Comparison of ENCODE assay signal across 7 cellular contexts in genomic region chr9:40587475-40588195, GRCh38.
DNase-seq lines count a peak whose midpoint lies in the region; ATAC-seq and TF ChIP-seq lines count a peak whose summit lies in the region.
"Not testable (repeated sequence)": the region's sequence is repeated elsewhere in the genome, so short reads cannot be mapped to it uniquely, and the experiment has no call there.

No MANE protein-coding gene starts in this region.

- not testable (repeated sequence) for TF ChIP-seq POLR2A in HCT116 (IDR thresholded peaks at IDR 0.05; ENCODE audit: borderline replicate concordance, extremely low read depth, insufficient read depth, insufficient read length); sigmoid colon (IDR thresholded peaks at IDR 0.05)

- not testable (repeated sequence) for H3K9me3 ChIP-seq in HCT116 (ENCODE audit: control insufficient read depth in 1 of 2, insufficient read depth in 1 of 2, low read depth in 1 of 2, low read length in 2 of 2); WERI-Rb-1 (ENCODE audit: severe bottlenecking); mammary epithelial cell (replicated peaks; ENCODE audit: insufficient read depth, low read length); sigmoid colon

- not testable (repeated sequence) for H3K9ac ChIP-seq in HCT116 (ENCODE audit: low read length); mammary epithelial cell (ENCODE audit: insufficient read depth, low read length)

- not testable (repeated sequence) for TF ChIP-seq CTCF in HCT116 (IDR thresholded peaks at IDR 0.05 in 2 of 3, conservative IDR thresholded peaks at IDR 0.05 in 1 of 3; ENCODE audit: borderline replicate concordance in 1 of 3, insufficient read depth in 1 of 3, low read depth in 2 of 3, low read length in 2 of 3); WERI-Rb-1 (IDR thresholded peaks at IDR 0.05; ENCODE audit: low read depth, low read length); mammary epithelial cell (conservative IDR thresholded peaks at IDR 0.05 in 1 of 2, IDR thresholded peaks at IDR 0.05 in 1 of 2; ENCODE audit: extremely low read depth in 1 of 2, insufficient read depth in 1 of 2, low read depth in 1 of 2, low read length in 2 of 2); sigmoid colon (IDR thresholded peaks at IDR 0.05)

- BruUV-seq in HCT116 (replicated peaks; lab: Mats Ljungman, UMichigan); mammary epithelial cell (replicated peaks; lab: Mats Ljungman, UMichigan): not testable (repeated sequence)

- POLR2A ChIA-PET in HCT116 (lab: Charles Lee): not testable (repeated sequence)

- not testable (repeated sequence) for H3K4me1 ChIP-seq in HCT116 (ENCODE audit: control insufficient read depth in 1 of 2, insufficient read depth in 2 of 2, low read length in 2 of 2); mammary epithelial cell (ENCODE audit: insufficient read depth, low read length); sigmoid colon

- 46% methylated on average over 11 of the region's 15 CpGs for WGBS in mammary epithelial cell (ENCODE audit: low coverage, missing lambda C conversion rate)
- WGBS in sigmoid colon, 2 donors: 80 to 91% methylated on average over 15 of the region's 15 CpGs

- intact Hi-C loops in HCT116 (cut with micrococcal nuclease); mammary epithelial cell (cut with micrococcal nuclease); Right ventricle myocardium superior (cut with DNase I); sigmoid colon (cut with DNase I): not testable (repeated sequence)

- peak; percentile 21; the same call in 1 of the 2 replicates for TF ChIP-seq RAD21 in HCT116 (IDR thresholded peaks at IDR 0.05; ENCODE audit: low read depth)

- not testable (repeated sequence) for DNase-seq in HCT116 (ENCODE audit: low read depth, low spot score)
- peak; percentile 24 for DNase-seq in WERI-Rb-1
- peak; percentile 34 for DNase-seq in mammary epithelial cell
- peak; percentile 39 for DNase-seq in Right ventricle myocardium superior
- DNase-seq in left lobe of liver (ENCODE audit: low spot score): peak; percentile 59
- DNase-seq in lung microvascular endothelial cell (ENCODE audit: low read depth in 2 of 2): peak; percentile 0 to 3
- DNase-seq in sigmoid colon: peak; percentile 48

- H3K4me3 ChIP-seq in HCT116 (replicated peaks in 1 of 2; ENCODE audit: low read depth in 1 of 2, low read length in 2 of 2); WERI-Rb-1 (ENCODE audit: low read depth, low read length); mammary epithelial cell (replicated peaks in 1 of 3; ENCODE audit: insufficient read depth in 1 of 3, low read depth in 2 of 3, low read length in 3 of 3); sigmoid colon: not testable (repeated sequence)

- not testable (repeated sequence) for H2AFZ ChIP-seq in HCT116 (ENCODE audit: low read depth, low read length, poor library complexity, severe bottlenecking); mammary epithelial cell (ENCODE audit: low read depth, low read length)

- dilution Hi-C loops in mammary epithelial cell (cut with HindIII; ENCODE audit: low sequenced_read_pairs): not testable (repeated sequence)

- not testable (repeated sequence) for H3K79me2 ChIP-seq in HCT116 (ENCODE audit: insufficient read depth, low read length); mammary epithelial cell (ENCODE audit: insufficient read depth, low read length)

- not testable (repeated sequence) for H4K20me1 ChIP-seq in HCT116 (ENCODE audit: insufficient read depth); mammary epithelial cell (ENCODE audit: insufficient read depth, low read length)

- in situ Hi-C loops in mammary epithelial cell (cut with MboI; ENCODE audit: low sequenced_read_pairs in 2 of 2): not testable (repeated sequence)

- ATAC-seq in HCT116; Right ventricle myocardium superior (ENCODE audit: poor library complexity); left lobe of liver: not testable (repeated sequence)

- not testable (repeated sequence) for H3K27me3 ChIP-seq in HCT116 (ENCODE audit: insufficient read depth, low read length); WERI-Rb-1 (ENCODE audit: insufficient read depth, low read depth, severe bottlenecking); mammary epithelial cell (ENCODE audit: insufficient read depth, low read length); sigmoid colon

- not testable (repeated sequence) for H3K9me2 ChIP-seq in HCT116 (ENCODE audit: insufficient read depth)

- not testable (repeated sequence) for TF ChIP-seq EP300 in sigmoid colon (IDR thresholded peaks at IDR 0.05)

- not testable (repeated sequence) for H3K36me3 ChIP-seq in HCT116 (ENCODE audit: control insufficient read depth in 1 of 2, insufficient read depth in 2 of 2, low read length in 2 of 2); WERI-Rb-1; mammary epithelial cell (ENCODE audit: insufficient read depth, low read length); sigmoid colon

- CTCF ChIA-PET in HCT116 (lab: Charles Lee); mammary epithelial cell (lab: Charles Lee; ENCODE audit: low non-redundant PET): not testable (repeated sequence)

- peak overlapping the region; percentile 38; the same call in 1 of the 2 replicates for H3K27ac ChIP-seq in HCT116 (ENCODE audit: low read depth, low read length)
- not testable (repeated sequence) for H3K27ac ChIP-seq in WERI-Rb-1; mammary epithelial cell (ENCODE audit: insufficient read depth, low read depth, low read length); sigmoid colon

- RAD21 ChIA-PET in HCT116 (lab: Charles Lee; ENCODE audit: low non-redundant PET in 1 of 2, low total read pairs in 2 of 2, uncharacterized antibody in 2 of 2, unreplicated experiment in 2 of 2): not testable (repeated sequence)

- peak overlapping the region; percentile 21; the same call in 1 of the 2 replicates for H3K4me2 ChIP-seq in HCT116 (ENCODE audit: low read length)
- not testable (repeated sequence) for H3K4me2 ChIP-seq in mammary epithelial cell (ENCODE audit: insufficient read depth, low read depth, low read length)
